13 cellular contexts compared by ENCODE assay signal in the genomic region with DNA sequence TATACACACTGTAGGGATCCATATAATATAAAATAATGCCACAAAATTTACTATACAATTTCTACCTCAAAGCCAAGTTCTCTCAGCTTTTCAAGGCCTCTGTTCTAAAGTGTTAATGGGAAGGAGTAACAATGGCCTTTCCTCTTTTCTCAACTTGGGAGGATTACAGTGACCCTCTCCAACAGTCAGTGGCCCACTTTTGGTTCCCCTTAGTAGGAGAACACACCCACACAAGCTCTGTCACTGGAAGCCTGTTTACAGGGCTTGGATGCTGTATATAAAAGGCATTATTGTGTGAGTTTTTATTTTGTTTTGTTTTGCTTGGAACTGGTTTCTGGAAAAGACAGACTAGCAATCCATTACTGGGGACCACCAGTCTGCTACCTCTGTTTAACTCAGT. TPM values are rescaled to one million over a fixed set of nuclear protein-coding genes. Genes with fewer than 3 reads are reported as not detected.
DNase-seq lines count a peak whose midpoint lies in the region; ATAC-seq and TF ChIP-seq lines count a peak whose summit lies in the region.
"Had no signal": no experiment of that assay in that cellular context is flagged by ENCODE, and none has a peak within 500 bp of the region (broad histone marks: within the 10 kb centered on the region; RNA-seq: fewer than 3 reads in every experiment).

No MANE protein-coding gene starts in this region.

- H3K4me1 Mint-ChIP-seq in CD14-positive monocyte (peaks cover 61% of the 10 kb centered on the region), natural killer cell (peaks cover 35 to 56% of the 10 kb centered on the region in 2 donors), chondrocyte (ENCODE audit: low read depth) (no peaks in the 10 kb centered on the region)
- peaks cover 61% of the 10 kb centered on the region for H3K4me1 Mint-ChIP-seq in activated CD4-positive, alpha-beta memory T cell treated with anti-CD3 and anti-CD28 coated beads, Interleukin-2, amount 10 ng/mL, durations not matched to agents 7 days and 5 days

- H3K27me3 Mint-ChIP-seq in CD14-positive monocyte (ENCODE audit: low read depth in 3 of 3) (no peaks in the 10 kb centered on the region), natural killer cell (ENCODE audit: low read depth in 2 of 2) (no peaks in the 10 kb centered on the region), chondrocyte (ENCODE audit: low read depth) (no peaks in the 10 kb centered on the region)
- H3K27me3 Mint-ChIP-seq in activated CD4-positive, alpha-beta memory T cell treated with anti-CD3 and anti-CD28 coated beads, Interleukin-2, amount 10 ng/mL, durations not matched to agents 7 days and 5 days, result no peaks in the 10 kb centered on the region

- CTCF ChIA-PET in activated CD4-positive, alpha-beta memory T cell treated with anti-CD3 and anti-CD28 coated beads, Interleukin-2, amount 10 ng/mL, durations not matched to agents 7 days and 5 days (lab: Charles Lee), result interaction anchor here (1.0 to 1.5 kb wide), 2 partner anchors 11 to 101 kb away, joined by 3 to 11 read pairs; partner anchors contain the start of gene RBMX

- DNase-seq in CD14-positive monocyte (ENCODE audit: low spot score) (no peak), natural killer cell (no peak), chondrocyte (ENCODE audit: low spot score) (no peak), NCI-H2227 treated with DMSO at 0.1 percent for 48 hours (lab: John Stamatoyannopoulos, UW) (no peak)
- DNase-seq in activated CD4-positive, alpha-beta memory T cell treated with anti-CD3 and anti-CD28 coated beads, Interleukin-2, amount 10 ng/mL, durations not matched to agents 7 days and 5 days, result no peak
- DNase-seq: H7, head of caudate nucleus, mucosa of descending colon, SHP77 treated with DMSO at 0.1 percent for 48 hours, thyroid gland had no signal

- H3K27ac Mint-ChIP-seq in CD14-positive monocyte (peak overlapping the region; percentile 68 to 95 (median 87)), natural killer cell (peak overlapping the region; percentile 92), chondrocyte (ENCODE audit: unreplicated experiment) (no peak overlapping the region)
- H3K27ac Mint-ChIP-seq in activated CD4-positive, alpha-beta memory T cell treated with anti-CD3 and anti-CD28 coated beads, Interleukin-2, amount 10 ng/mL, durations not matched to agents 7 days and 5 days, result peak overlapping the region; percentile 95

- H3K4me3 Mint-ChIP-seq in CD14-positive monocyte, result peak overlapping the region; percentile 78 to 94
- H3K4me3 Mint-ChIP-seq in activated CD4-positive, alpha-beta memory T cell treated with anti-CD3 and anti-CD28 coated beads, Interleukin-2, amount 10 ng/mL, durations not matched to agents 7 days and 5 days, result peak overlapping the region; percentile 82
- H3K4me3 Mint-ChIP-seq in natural killer cell, result peak overlapping the region; percentile 93
- H3K4me3 Mint-ChIP-seq in chondrocyte (ENCODE audit: unreplicated experiment), result no peak overlapping the region

- H3K36me3 Mint-ChIP-seq in CD14-positive monocyte (no peaks in the 10 kb centered on the region), natural killer cell (no peaks in the 10 kb centered on the region), chondrocyte (ENCODE audit: low read depth) (no peaks in the 10 kb centered on the region)
- peaks cover 43% of the 10 kb centered on the region for H3K36me3 Mint-ChIP-seq in activated CD4-positive, alpha-beta memory T cell treated with anti-CD3 and anti-CD28 coated beads, Interleukin-2, amount 10 ng/mL, durations not matched to agents 7 days and 5 days (ENCODE audit: low read depth)

- peaks cover 0 to 2% (median 0%) of the 10 kb centered on the region in 7 donors for H3K9me3 Mint-ChIP-seq in CD14-positive monocyte
- H3K9me3 Mint-ChIP-seq in activated CD4-positive, alpha-beta memory T cell treated with anti-CD3 and anti-CD28 coated beads, Interleukin-2, amount 10 ng/mL, durations not matched to agents 7 days and 5 days, result no peaks in the 10 kb centered on the region
- no peaks in the 10 kb centered on the region for H3K9me3 Mint-ChIP-seq in natural killer cell
- peaks cover 17% of the 10 kb centered on the region for H3K9me3 Mint-ChIP-seq in chondrocyte (ENCODE audit: low read depth)

- POLR2A ChIA-PET in activated CD4-positive, alpha-beta memory T cell treated with anti-CD3 and anti-CD28 coated beads, Interleukin-2, amount 10 ng/mL, durations not matched to agents 7 days and 5 days (lab: Charles Lee), result interaction anchor here (1.0 to 5.0 kb wide), 23 partner anchors 7 to 1258 kb away, joined by 3 to 124 read pairs (median 5); partner anchors contain the start of genes HTATSF1, INTS6L and RBMX

- TF ChIP-seq CTCF in CD14-positive monocyte (IDR thresholded peaks at IDR 0.05), result no peak
- no peak for TF ChIP-seq CTCF in natural killer cell (IDR thresholded peaks at IDR 0.05)
- TF ChIP-seq CTCF in chondrocyte (IDR thresholded peaks at IDR 0.05), result no peak

- ATAC-seq in GM18502 (IDR thresholded peaks at IDR 0.05; ENCODE audit: poor library complexity, unreplicated experiment) (peak; percentile 5), natural killer cell (peak in 1 of 3 donors; percentile 11), HG03460 (IDR thresholded peaks at IDR 0.05; ENCODE audit: unreplicated experiment) (no peak), HG03571 (IDR thresholded peaks at IDR 0.05; ENCODE audit: unreplicated experiment) (no peak)

- intact Hi-C loops in CD14-positive monocyte (cut with micrococcal nuclease) (no loop called here), natural killer cell (cut with micrococcal nuclease) (no loop called here)

RNA-seq across cellular contexts. Expression of gene ARHGEF6, which starts 1.8 kb away (rescaled TPM):
- polyA plus RNA-seq in CD14-positive monocyte, result 10 to 100 TPM; 51.4 to 79.2 TPM
- 100 to 1,000 TPM; 119 to 121 TPM for total RNA-seq in activated CD4-positive, alpha-beta memory T cell treated with anti-CD3 and anti-CD28 coated beads, Interleukin-2, amount 10 ng/mL, durations not matched to agents 7 days and 5 days
- total RNA-seq in natural killer cell, result 10 to 100 TPM; 55.5 to 78.8 (median 75.7) TPM
- total RNA-seq in chondrocyte, result 11.8 to 13.8 TPM (median 12.2 TPM) in 3 replicates
